8 cellular contexts compared by ENCODE assay signal in the genomic region with DNA sequence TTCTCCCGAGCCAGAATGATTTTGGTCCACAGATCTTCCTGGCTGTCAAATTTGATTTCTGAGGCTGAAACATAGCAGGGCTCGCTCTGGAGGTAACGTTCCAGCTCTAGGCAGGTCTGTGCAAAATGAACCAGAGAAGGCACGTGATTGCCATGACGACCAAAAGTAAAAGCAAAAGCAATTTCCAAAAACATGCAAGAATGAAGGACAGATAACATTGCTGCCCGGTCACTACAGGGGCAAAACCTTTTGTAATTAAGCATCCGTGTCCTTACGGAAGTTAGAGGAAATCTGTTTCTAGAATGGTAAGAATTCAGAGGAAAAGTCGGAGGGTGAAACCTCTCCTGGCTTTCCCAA. TPM values are rescaled to one million over a fixed set of nuclear protein-coding genes. Genes with fewer than 3 reads are reported as not detected.
DNase-seq lines count a peak whose midpoint lies in the region; ATAC-seq and TF ChIP-seq lines count a peak whose summit lies in the region.

No MANE protein-coding gene starts in this region.

- peak overlapping the region; percentile 98 for H3K27ac Mint-ChIP-seq in activated naive CD8-positive, alpha-beta T cell treated with anti-CD3 and anti-CD28 coated beads, Interleukin-2, amount 50 U/mL, for 24 hours

- H3K27me3 Mint-ChIP-seq in activated naive CD8-positive, alpha-beta T cell treated with anti-CD3 and anti-CD28 coated beads, Interleukin-2, amount 50 U/mL, for 24 hours = no peaks in the 10 kb centered on the region

- DNase-seq in activated T-cell treated with anti-CD3 and anti-CD28 coated beads, Interleukin-2, amount 50 U/mL, for 1 hour = peak; percentile 32
- DNase-seq in activated T-cell treated with anti-CD3 and anti-CD28 coated beads, Interleukin-2, amount 50 U/mL, for 48 hours = no peak
- no peak for DNase-seq in activated naive CD8-positive, alpha-beta T cell treated with anti-CD3 and anti-CD28 coated beads, Interleukin-2, amount 50 U/mL, for 24 hours
- no peak for DNase-seq in thoracic aorta (ENCODE audit: low spot score)

- peaks cover 68% of the 10 kb centered on the region for H3K4me1 Mint-ChIP-seq in activated naive CD8-positive, alpha-beta T cell treated with anti-CD3 and anti-CD28 coated beads, Interleukin-2, amount 50 U/mL, for 24 hours

- peak overlapping the region; percentile 83 for H3K4me3 ChIP-seq in thoracic aorta

- ATAC-seq in activated naive CD8-positive, alpha-beta T cell treated with anti-CD3 and anti-CD28 coated beads, Interleukin-2, amount 50 U/mL, for 24 hours = no peak
- ATAC-seq in thoracic aorta (ENCODE audit: insufficient number of reproducible peaks, low FRiP score, low read depth) (no peak), HG03457 (IDR thresholded peaks at IDR 0.05; ENCODE audit: unreplicated experiment) (no peak), HG03280 (IDR thresholded peaks at IDR 0.05; ENCODE audit: unreplicated experiment) (no peak), HG02970 (IDR thresholded peaks at IDR 0.05; ENCODE audit: low FRiP score, unreplicated experiment) (no peak)

- H3K27ac ChIP-seq in layer of hippocampus (ENCODE audit: low read depth, low read length) (peak overlapping the region; percentile 97), thoracic aorta (peak overlapping the region; percentile 96 to 99)

- H3K27me3 ChIP-seq in layer of hippocampus (ENCODE audit: control insufficient read depth, insufficient read depth, low read length) (no peaks in the 10 kb centered on the region), thoracic aorta (replicated peaks; ENCODE audit: insufficient read depth) (no peaks in the 10 kb centered on the region)

- no peak for TF ChIP-seq CTCF in thoracic aorta (IDR thresholded peaks at IDR 0.05)

- no peaks in the 10 kb centered on the region for H3K9me3 Mint-ChIP-seq in activated naive CD8-positive, alpha-beta T cell treated with anti-CD3 and anti-CD28 coated beads, Interleukin-2, amount 50 U/mL, for 24 hours

- peaks cover 73% of the 10 kb centered on the region for H3K36me3 Mint-ChIP-seq in activated naive CD8-positive, alpha-beta T cell treated with anti-CD3 and anti-CD28 coated beads, Interleukin-2, amount 50 U/mL, for 24 hours (ENCODE audit: low read depth)

- H3K9me3 ChIP-seq in thoracic aorta = no peaks in the 10 kb centered on the region

- H3K4me3 Mint-ChIP-seq in activated naive CD8-positive, alpha-beta T cell treated with anti-CD3 and anti-CD28 coated beads, Interleukin-2, amount 50 U/mL, for 24 hours = peak overlapping the region; percentile 97

- peaks cover 42% of the 10 kb centered on the region for H3K36me3 ChIP-seq in thoracic aorta

- H3K4me1 ChIP-seq in thoracic aorta (ENCODE audit: control insufficient read depth in 1 of 2, low read depth in 2 of 2) = peaks cover 22 to 38% of the 10 kb centered on the region in 2 donors

RNA-seq across cellular contexts. Expression of gene KLF6, which starts 2.9 kb away (rescaled TPM):
- 100 to 1,000 TPM; 170 to 201 TPM for total RNA-seq in thoracic aorta
